20 cellular contexts compared by ENCODE assay signal in the genomic region with DNA sequence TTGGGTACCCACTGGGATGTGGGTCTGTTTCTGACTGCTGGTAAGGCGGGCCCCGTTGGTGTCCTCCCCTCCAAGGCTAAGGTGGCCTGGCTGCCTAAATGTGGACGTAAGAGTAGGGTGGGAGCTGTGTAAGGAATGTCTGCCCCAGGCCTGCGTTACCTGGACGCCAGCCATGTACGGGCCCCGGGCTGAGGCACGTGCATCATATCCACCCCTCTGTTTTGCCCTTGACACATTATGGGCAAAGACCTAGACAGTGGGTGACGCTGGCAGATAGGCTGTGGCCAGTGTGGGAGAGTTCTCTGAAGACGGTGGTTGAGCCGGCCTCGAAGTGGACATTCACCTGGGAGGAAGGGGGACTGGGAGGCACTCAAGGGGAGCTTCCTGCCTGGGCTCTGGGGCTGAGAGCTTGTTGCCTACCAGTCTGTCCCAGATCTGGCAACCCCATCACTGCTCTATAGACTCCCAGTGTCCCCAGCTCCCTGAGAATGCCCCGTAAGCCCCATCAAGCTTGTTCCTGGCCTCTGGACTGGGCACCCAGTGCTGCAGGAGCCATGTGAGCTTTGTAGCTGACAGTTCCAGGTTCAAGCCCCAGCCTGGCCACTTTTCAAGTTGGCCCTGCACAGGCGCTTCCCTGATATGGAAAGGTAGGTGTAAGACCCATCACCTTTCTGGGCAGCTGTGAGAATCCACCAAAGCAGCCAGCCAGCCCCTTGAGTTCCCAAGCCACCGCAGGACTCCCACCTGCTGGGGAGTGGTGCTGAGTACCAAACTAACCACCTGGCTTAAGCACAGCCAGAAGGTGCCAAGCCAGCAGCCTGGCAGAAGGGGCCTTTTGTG. TPM values are rescaled to one million over a fixed set of nuclear protein-coding genes. Genes with fewer than 3 reads are reported as not detected.
DNase-seq lines count a peak whose midpoint lies in the region; ATAC-seq, FAIRE-seq and TF ChIP-seq lines count a peak whose summit lies in the region.
"Had no signal": no experiment of that assay in that cellular context is flagged by ENCODE, and none has a peak within 500 bp of the region (broad histone marks: within the 10 kb centered on the region; RNA-seq: fewer than 3 reads in every experiment).

No MANE protein-coding gene starts in this region.

- CTCF ChIA-PET in activated CD8-positive, alpha-beta T cell treated with anti-CD3 and anti-CD28 coated beads for 36 hours (lab: Charles Lee), result interaction anchor here (0.7 to 17.9 kb wide), 6 partner anchors 12 to 134 kb away, joined by 3 to 415 read pairs (median 54); partner anchors contain the start of genes F12, GRK6 and PFN3
- CTCF ChIA-PET in activated CD8-positive, alpha-beta T cell treated with anti-CD3 and anti-CD28 coated beads, Interleukin-2, amount 10 ng/mL, durations not matched to agents 7 days and 5 days (lab: Charles Lee), result interaction anchor here (1.1 to 9.0 kb wide), 9 partner anchors 9 to 134 kb away, joined by 3 to 177 read pairs (median 11); no protein-coding TSS in a partner anchor

- H3K36me3 Mint-ChIP-seq in activated CD8-positive, alpha-beta T cell treated with anti-CD3 and anti-CD28 coated beads for 36 hours (ENCODE audit: low read depth), result peaks cover 34% of the 10 kb centered on the region
- peaks cover 38% of the 10 kb centered on the region for H3K36me3 Mint-ChIP-seq in activated CD8-positive, alpha-beta T cell treated with anti-CD3 and anti-CD28 coated beads, Interleukin-2, amount 10 ng/mL, durations not matched to agents 7 days and 5 days (ENCODE audit: low read depth)
- H3K36me3 Mint-ChIP-seq in activated T-helper 2 cell treated with anti-CD3 and anti-CD28 coated beads, Interferon-gamma antibody, Interleukin-2, Interleukin-4, amounts not matched to agents 10 μg/mL and 5 μg/mL and 100 μg/mL, durations not matched to agents 14 hours and 24 hours and 36 hours (ENCODE audit: low read depth), result peaks cover 38% of the 10 kb centered on the region
- peaks cover 0 to 37% (median 7%) of the 10 kb centered on the region in 3 donors for H3K36me3 Mint-ChIP-seq in naive thymus-derived CD8-positive, alpha-beta T cell

- TF ChIP-seq CTCF in activated CD8-positive, alpha-beta T cell treated with anti-CD3 and anti-CD28 coated beads for 36 hours (IDR thresholded peaks at IDR 0.05), result no peak

- no peak for DNase-seq in activated CD8-positive, alpha-beta T cell treated with anti-CD3 and anti-CD28 coated beads for 36 hours
- no peak for DNase-seq in activated CD8-positive, alpha-beta T cell treated with anti-CD3 and anti-CD28 coated beads, Interleukin-2, amount 10 ng/mL, durations not matched to agents 7 days and 5 days
- DNase-seq in GM12891 (ENCODE audit: insufficient read length, low spot score), result no peak
- DNase-seq in activated T-helper 2 cell treated with anti-CD3 and anti-CD28 coated beads, Interferon-gamma antibody, Interleukin-2, Interleukin-4, amounts not matched to agents 10 μg/mL and 5 μg/mL and 100 μg/mL, durations not matched to agents 14 hours and 24 hours and 36 hours (ENCODE audit: low spot score), result no peak
- peak in 1 of 10 donors; percentile 42 for DNase-seq in naive thymus-derived CD8-positive, alpha-beta T cell
- no peak for DNase-seq in NCI-H187 (lab: John Stamatoyannopoulos, UW)
- DNase-seq: ACHN, anterior cingulate cortex, colonic mucosa, gastrocnemius medialis, lower lobe of right lung, NCI-H1105, NCI-H2171, NCI-H774, nephron progenitor cell had no signal

- intact Hi-C loops in activated CD8-positive, alpha-beta T cell treated with anti-CD3 and anti-CD28 coated beads for 36 hours (cut with micrococcal nuclease), result no loop called here
- intact Hi-C loops in activated T-helper 2 cell treated with anti-CD3 and anti-CD28 coated beads, Interferon-gamma antibody, Interleukin-2, Interleukin-4, amounts not matched to agents 10 μg/mL and 5 μg/mL and 100 μg/mL, durations not matched to agents 14 hours and 24 hours and 36 hours (cut with micrococcal nuclease), result no loop called here

- no peaks in the 10 kb centered on the region for H3K27me3 Mint-ChIP-seq in activated CD8-positive, alpha-beta T cell treated with anti-CD3 and anti-CD28 coated beads for 36 hours
- peaks cover 2% of the 10 kb centered on the region for H3K27me3 Mint-ChIP-seq in activated CD8-positive, alpha-beta T cell treated with anti-CD3 and anti-CD28 coated beads, Interleukin-2, amount 10 ng/mL, durations not matched to agents 7 days and 5 days (ENCODE audit: low read depth)
- peaks cover 2% of the 10 kb centered on the region for H3K27me3 Mint-ChIP-seq in activated T-helper 2 cell treated with anti-CD3 and anti-CD28 coated beads, Interferon-gamma antibody, Interleukin-2, Interleukin-4, amounts not matched to agents 10 μg/mL and 5 μg/mL and 100 μg/mL, durations not matched to agents 14 hours and 24 hours and 36 hours (ENCODE audit: low read depth)
- no peaks in the 10 kb centered on the region for H3K27me3 Mint-ChIP-seq in naive thymus-derived CD8-positive, alpha-beta T cell

- TF ChIP-seq POLR2A in GM12891 (IDR thresholded peaks at IDR 0.05; ENCODE audit: low read depth, low read length), result 0 out of 2 replicates have a peak, but pooled peaks have one; percentile 23

- H3K27ac Mint-ChIP-seq in activated CD8-positive, alpha-beta T cell treated with anti-CD3 and anti-CD28 coated beads for 36 hours, result peak overlapping the region; percentile 80
- no peak overlapping the region for H3K27ac Mint-ChIP-seq in activated CD8-positive, alpha-beta T cell treated with anti-CD3 and anti-CD28 coated beads, Interleukin-2, amount 10 ng/mL, durations not matched to agents 7 days and 5 days
- peak overlapping the region; percentile 38 for H3K27ac Mint-ChIP-seq in activated T-helper 2 cell treated with anti-CD3 and anti-CD28 coated beads, Interferon-gamma antibody, Interleukin-2, Interleukin-4, amounts not matched to agents 10 μg/mL and 5 μg/mL and 100 μg/mL, durations not matched to agents 14 hours and 24 hours and 36 hours
- peak overlapping the region; percentile 47 to 98 (median 88) for H3K27ac Mint-ChIP-seq in naive thymus-derived CD8-positive, alpha-beta T cell

- FAIRE-seq in GM12891 (lab: Jason Lieb, UNC), result no peak

- H3K9me3 Mint-ChIP-seq in activated CD8-positive, alpha-beta T cell treated with anti-CD3 and anti-CD28 coated beads for 36 hours, result no peaks in the 10 kb centered on the region
- H3K9me3 Mint-ChIP-seq in activated CD8-positive, alpha-beta T cell treated with anti-CD3 and anti-CD28 coated beads, Interleukin-2, amount 10 ng/mL, durations not matched to agents 7 days and 5 days (ENCODE audit: insufficient read depth), result no peaks in the 10 kb centered on the region
- no peaks in the 10 kb centered on the region for H3K9me3 Mint-ChIP-seq in activated T-helper 2 cell treated with anti-CD3 and anti-CD28 coated beads, Interferon-gamma antibody, Interleukin-2, Interleukin-4, amounts not matched to agents 10 μg/mL and 5 μg/mL and 100 μg/mL, durations not matched to agents 14 hours and 24 hours and 36 hours
- no peaks in the 10 kb centered on the region for H3K9me3 Mint-ChIP-seq in naive thymus-derived CD8-positive, alpha-beta T cell

- POLR2A ChIA-PET in activated CD8-positive, alpha-beta T cell treated with anti-CD3 and anti-CD28 coated beads for 36 hours (lab: Charles Lee), result interaction anchor here (0.5 to 22.1 kb wide), 10 partner anchors 12 to 131 kb away, joined by 3 to 606 read pairs (median 6); partner anchors contain the start of genes DBN1, F12, GRK6 and MXD3
- POLR2A ChIA-PET in activated CD8-positive, alpha-beta T cell treated with anti-CD3 and anti-CD28 coated beads, Interleukin-2, amount 10 ng/mL, durations not matched to agents 7 days and 5 days (lab: Charles Lee), result interaction anchor here (0.8 to 19.4 kb wide), 4 partner anchors 8 to 41 kb away, joined by 3 to 245 read pairs (median 8); partner anchors contain the start of gene GRK6
- POLR2A ChIA-PET in naive thymus-derived CD8-positive, alpha-beta T cell (lab: Charles Lee), result interaction anchor here (0.7 to 25.4 kb wide), 5 partner anchors 7 to 92 kb away, joined by 3 to 1530 read pairs (median 4); partner anchors contain the start of genes F12, GRK6, LMAN2 and PDLIM7

- peaks cover 59% of the 10 kb centered on the region for H3K4me1 Mint-ChIP-seq in activated CD8-positive, alpha-beta T cell treated with anti-CD3 and anti-CD28 coated beads for 36 hours (ENCODE audit: low read depth)
- H3K4me1 Mint-ChIP-seq in activated CD8-positive, alpha-beta T cell treated with anti-CD3 and anti-CD28 coated beads, Interleukin-2, amount 10 ng/mL, durations not matched to agents 7 days and 5 days (ENCODE audit: low read depth), result peaks cover 58% of the 10 kb centered on the region
- peaks cover 39% of the 10 kb centered on the region for H3K4me1 Mint-ChIP-seq in activated T-helper 2 cell treated with anti-CD3 and anti-CD28 coated beads, Interferon-gamma antibody, Interleukin-2, Interleukin-4, amounts not matched to agents 10 μg/mL and 5 μg/mL and 100 μg/mL, durations not matched to agents 14 hours and 24 hours and 36 hours (ENCODE audit: low read depth)
- H3K4me1 Mint-ChIP-seq in naive thymus-derived CD8-positive, alpha-beta T cell, result peaks cover 35 to 72% (median 59%) of the 10 kb centered on the region in 4 donors

- ATAC-seq in activated CD8-positive, alpha-beta T cell treated with anti-CD3 and anti-CD28 coated beads for 36 hours, result no peak
- ATAC-seq in activated CD8-positive, alpha-beta T cell treated with anti-CD3 and anti-CD28 coated beads, Interleukin-2, amount 10 ng/mL, durations not matched to agents 7 days and 5 days, result no peak
- ATAC-seq in naive thymus-derived CD8-positive, alpha-beta T cell, result no peak
- no peak for ATAC-seq in activated CD4-positive, CD25-positive, alpha-beta regulatory T cell treated with anti-CD3 and anti-CD28 coated beads, Interleukin-2, amount 50 U/mL, for 24 hours
- ATAC-seq in HG02981 (IDR thresholded peaks at IDR 0.05; ENCODE audit: unreplicated experiment), result no peak
- ATAC-seq: gastrocnemius medialis, lower lobe of right lung, right lobe of liver had no signal

- H3K4me3 Mint-ChIP-seq in activated CD8-positive, alpha-beta T cell treated with anti-CD3 and anti-CD28 coated beads for 36 hours, result no peak overlapping the region
- H3K4me3 Mint-ChIP-seq in activated CD8-positive, alpha-beta T cell treated with anti-CD3 and anti-CD28 coated beads, Interleukin-2, amount 10 ng/mL, durations not matched to agents 7 days and 5 days, result no peak overlapping the region
- no peak overlapping the region for H3K4me3 Mint-ChIP-seq in activated T-helper 2 cell treated with anti-CD3 and anti-CD28 coated beads, Interferon-gamma antibody, Interleukin-2, Interleukin-4, amounts not matched to agents 10 μg/mL and 5 μg/mL and 100 μg/mL, durations not matched to agents 14 hours and 24 hours and 36 hours (ENCODE audit: low read depth)
- no peak overlapping the region for H3K4me3 Mint-ChIP-seq in naive thymus-derived CD8-positive, alpha-beta T cell

RNA-seq across cellular contexts. Expression of gene PRR7, which starts 3.2 kb away (rescaled TPM):
- 10 to 100 TPM; 32.6 to 36.4 TPM for total RNA-seq in activated CD8-positive, alpha-beta T cell treated with anti-CD3 and anti-CD28 coated beads for 36 hours
- total RNA-seq in activated CD8-positive, alpha-beta T cell treated with anti-CD3 and anti-CD28 coated beads, Interleukin-2, amount 10 ng/mL, durations not matched to agents 7 days and 5 days, result 10 to 100 TPM in 1 of 2 experiments, 1 to 10 TPM in 1; 9.8 to 11.6 TPM
- 8.4 TPM for polyA plus RNA-seq in GM12891 (2012; ENCODE audit: low read depth, missing spikeins)
- 12.1 and 13.0 TPM in 2 replicates for total RNA-seq in activated T-helper 2 cell treated with anti-CD3 and anti-CD28 coated beads, Interferon-gamma antibody, Interleukin-2, Interleukin-4, amounts not matched to agents 10 μg/mL and 5 μg/mL and 100 μg/mL, durations not matched to agents 14 hours and 24 hours and 36 hours
- 1 to 10 TPM; 7.6 to 7.7 TPM for total RNA-seq in naive thymus-derived CD8-positive, alpha-beta T cell
- polyA plus RNA-seq in naive thymus-derived CD8-positive, alpha-beta T cell, result 10 to 100 TPM; 14.6 to 21.6 (median 20.6) TPM

RNA-seq across cellular contexts. Expression of gene GRK6, which starts 16.9 kb away (rescaled TPM):
- 100 to 1,000 TPM; 133 to 137 TPM for total RNA-seq in activated CD8-positive, alpha-beta T cell treated with anti-CD3 and anti-CD28 coated beads for 36 hours
- total RNA-seq in activated CD8-positive, alpha-beta T cell treated with anti-CD3 and anti-CD28 coated beads, Interleukin-2, amount 10 ng/mL, durations not matched to agents 7 days and 5 days, result 100 to 1,000 TPM; 206 to 213 TPM
- 42.8 TPM for polyA plus RNA-seq in GM12891 (2012; ENCODE audit: low read depth, missing spikeins)
- 131 and 134 TPM in 2 replicates for total RNA-seq in activated T-helper 2 cell treated with anti-CD3 and anti-CD28 coated beads, Interferon-gamma antibody, Interleukin-2, Interleukin-4, amounts not matched to agents 10 μg/mL and 5 μg/mL and 100 μg/mL, durations not matched to agents 14 hours and 24 hours and 36 hours
- total RNA-seq in naive thymus-derived CD8-positive, alpha-beta T cell, result 100 to 1,000 TPM; 176 to 181 TPM
- polyA plus RNA-seq in naive thymus-derived CD8-positive, alpha-beta T cell, result 100 to 1,000 TPM in 2 of 3 donors, 10 to 100 TPM in 1; 83.1 to 204 (median 104) TPM

RNA-seq across cellular contexts. Expression of gene DBN1, which starts 30.1 kb away (rescaled TPM):
- 100 to 1,000 TPM; 101 to 105 TPM for total RNA-seq in activated CD8-positive, alpha-beta T cell treated with anti-CD3 and anti-CD28 coated beads for 36 hours
- 100 to 1,000 TPM in 1 of 2 experiments, 10 to 100 TPM in 1; 92.9 to 104 TPM for total RNA-seq in activated CD8-positive, alpha-beta T cell treated with anti-CD3 and anti-CD28 coated beads, Interleukin-2, amount 10 ng/mL, durations not matched to agents 7 days and 5 days
- polyA plus RNA-seq in GM12891 (2012; ENCODE audit: low read depth, missing spikeins), result 36.9 TPM
- total RNA-seq in activated T-helper 2 cell treated with anti-CD3 and anti-CD28 coated beads, Interferon-gamma antibody, Interleukin-2, Interleukin-4, amounts not matched to agents 10 μg/mL and 5 μg/mL and 100 μg/mL, durations not matched to agents 14 hours and 24 hours and 36 hours, result 28.7 and 32.9 TPM in 2 replicates
- total RNA-seq in naive thymus-derived CD8-positive, alpha-beta T cell, result 10 to 100 TPM; 57.0 to 62.9 TPM
- polyA plus RNA-seq in naive thymus-derived CD8-positive, alpha-beta T cell, result 10 to 100 TPM; 20.5 to 25.3 (median 21.8) TPM

RNA-seq across cellular contexts. Expression of gene F12, which starts 34.0 kb away (rescaled TPM):
- 1 to 10 TPM; 7.9 TPM for total RNA-seq in activated CD8-positive, alpha-beta T cell treated with anti-CD3 and anti-CD28 coated beads for 36 hours
- total RNA-seq in activated CD8-positive, alpha-beta T cell treated with anti-CD3 and anti-CD28 coated beads, Interleukin-2, amount 10 ng/mL, durations not matched to agents 7 days and 5 days, result 1 to 10 TPM; 3.2 to 3.5 TPM
- 4.7 TPM for polyA plus RNA-seq in GM12891 (2012; ENCODE audit: low read depth, missing spikeins)
- 3.5 and 5.8 TPM in 2 replicates for total RNA-seq in activated T-helper 2 cell treated with anti-CD3 and anti-CD28 coated beads, Interferon-gamma antibody, Interleukin-2, Interleukin-4, amounts not matched to agents 10 μg/mL and 5 μg/mL and 100 μg/mL, durations not matched to agents 14 hours and 24 hours and 36 hours
- total RNA-seq in naive thymus-derived CD8-positive, alpha-beta T cell, result not detected
- under 1 TPM; 0.21 to 0.26 (median 0.25) TPM for polyA plus RNA-seq in naive thymus-derived CD8-positive, alpha-beta T cell

RNA-seq across cellular contexts. Expression of gene PFN3, which starts 42.9 kb away (rescaled TPM):
- total RNA-seq in activated CD8-positive, alpha-beta T cell treated with anti-CD3 and anti-CD28 coated beads for 36 hours, result not detected
- total RNA-seq in activated CD8-positive, alpha-beta T cell treated with anti-CD3 and anti-CD28 coated beads, Interleukin-2, amount 10 ng/mL, durations not matched to agents 7 days and 5 days, result not detected
- not detected for polyA plus RNA-seq in GM12891 (2012; ENCODE audit: low read depth, missing spikeins)
- total RNA-seq in activated T-helper 2 cell treated with anti-CD3 and anti-CD28 coated beads, Interferon-gamma antibody, Interleukin-2, Interleukin-4, amounts not matched to agents 10 μg/mL and 5 μg/mL and 100 μg/mL, durations not matched to agents 14 hours and 24 hours and 36 hours, result not detected in 2 replicates
- total RNA-seq in naive thymus-derived CD8-positive, alpha-beta T cell, result not detected
- not detected for polyA plus RNA-seq in naive thymus-derived CD8-positive, alpha-beta T cell
- total RNA-seq: colonic mucosa, G401, gastrocnemius medialis, lower lobe of right lung, right lobe of liver, upper lobe of left lung had no signal
